In genomic region chr2:147855316-147855715, GRCh38 we compare ENCODE assay signal across 1 cellular context.
TF ChIP-seq lines count a peak whose summit lies in the region.

No MANE protein-coding gene starts in this region.

TF ChIP-seq in GM23338, 12 proteins besides CTCF, POLR2A, EP300 and RAD21 (continued from another document):
- TF ChIP-seq, protein P1, sequence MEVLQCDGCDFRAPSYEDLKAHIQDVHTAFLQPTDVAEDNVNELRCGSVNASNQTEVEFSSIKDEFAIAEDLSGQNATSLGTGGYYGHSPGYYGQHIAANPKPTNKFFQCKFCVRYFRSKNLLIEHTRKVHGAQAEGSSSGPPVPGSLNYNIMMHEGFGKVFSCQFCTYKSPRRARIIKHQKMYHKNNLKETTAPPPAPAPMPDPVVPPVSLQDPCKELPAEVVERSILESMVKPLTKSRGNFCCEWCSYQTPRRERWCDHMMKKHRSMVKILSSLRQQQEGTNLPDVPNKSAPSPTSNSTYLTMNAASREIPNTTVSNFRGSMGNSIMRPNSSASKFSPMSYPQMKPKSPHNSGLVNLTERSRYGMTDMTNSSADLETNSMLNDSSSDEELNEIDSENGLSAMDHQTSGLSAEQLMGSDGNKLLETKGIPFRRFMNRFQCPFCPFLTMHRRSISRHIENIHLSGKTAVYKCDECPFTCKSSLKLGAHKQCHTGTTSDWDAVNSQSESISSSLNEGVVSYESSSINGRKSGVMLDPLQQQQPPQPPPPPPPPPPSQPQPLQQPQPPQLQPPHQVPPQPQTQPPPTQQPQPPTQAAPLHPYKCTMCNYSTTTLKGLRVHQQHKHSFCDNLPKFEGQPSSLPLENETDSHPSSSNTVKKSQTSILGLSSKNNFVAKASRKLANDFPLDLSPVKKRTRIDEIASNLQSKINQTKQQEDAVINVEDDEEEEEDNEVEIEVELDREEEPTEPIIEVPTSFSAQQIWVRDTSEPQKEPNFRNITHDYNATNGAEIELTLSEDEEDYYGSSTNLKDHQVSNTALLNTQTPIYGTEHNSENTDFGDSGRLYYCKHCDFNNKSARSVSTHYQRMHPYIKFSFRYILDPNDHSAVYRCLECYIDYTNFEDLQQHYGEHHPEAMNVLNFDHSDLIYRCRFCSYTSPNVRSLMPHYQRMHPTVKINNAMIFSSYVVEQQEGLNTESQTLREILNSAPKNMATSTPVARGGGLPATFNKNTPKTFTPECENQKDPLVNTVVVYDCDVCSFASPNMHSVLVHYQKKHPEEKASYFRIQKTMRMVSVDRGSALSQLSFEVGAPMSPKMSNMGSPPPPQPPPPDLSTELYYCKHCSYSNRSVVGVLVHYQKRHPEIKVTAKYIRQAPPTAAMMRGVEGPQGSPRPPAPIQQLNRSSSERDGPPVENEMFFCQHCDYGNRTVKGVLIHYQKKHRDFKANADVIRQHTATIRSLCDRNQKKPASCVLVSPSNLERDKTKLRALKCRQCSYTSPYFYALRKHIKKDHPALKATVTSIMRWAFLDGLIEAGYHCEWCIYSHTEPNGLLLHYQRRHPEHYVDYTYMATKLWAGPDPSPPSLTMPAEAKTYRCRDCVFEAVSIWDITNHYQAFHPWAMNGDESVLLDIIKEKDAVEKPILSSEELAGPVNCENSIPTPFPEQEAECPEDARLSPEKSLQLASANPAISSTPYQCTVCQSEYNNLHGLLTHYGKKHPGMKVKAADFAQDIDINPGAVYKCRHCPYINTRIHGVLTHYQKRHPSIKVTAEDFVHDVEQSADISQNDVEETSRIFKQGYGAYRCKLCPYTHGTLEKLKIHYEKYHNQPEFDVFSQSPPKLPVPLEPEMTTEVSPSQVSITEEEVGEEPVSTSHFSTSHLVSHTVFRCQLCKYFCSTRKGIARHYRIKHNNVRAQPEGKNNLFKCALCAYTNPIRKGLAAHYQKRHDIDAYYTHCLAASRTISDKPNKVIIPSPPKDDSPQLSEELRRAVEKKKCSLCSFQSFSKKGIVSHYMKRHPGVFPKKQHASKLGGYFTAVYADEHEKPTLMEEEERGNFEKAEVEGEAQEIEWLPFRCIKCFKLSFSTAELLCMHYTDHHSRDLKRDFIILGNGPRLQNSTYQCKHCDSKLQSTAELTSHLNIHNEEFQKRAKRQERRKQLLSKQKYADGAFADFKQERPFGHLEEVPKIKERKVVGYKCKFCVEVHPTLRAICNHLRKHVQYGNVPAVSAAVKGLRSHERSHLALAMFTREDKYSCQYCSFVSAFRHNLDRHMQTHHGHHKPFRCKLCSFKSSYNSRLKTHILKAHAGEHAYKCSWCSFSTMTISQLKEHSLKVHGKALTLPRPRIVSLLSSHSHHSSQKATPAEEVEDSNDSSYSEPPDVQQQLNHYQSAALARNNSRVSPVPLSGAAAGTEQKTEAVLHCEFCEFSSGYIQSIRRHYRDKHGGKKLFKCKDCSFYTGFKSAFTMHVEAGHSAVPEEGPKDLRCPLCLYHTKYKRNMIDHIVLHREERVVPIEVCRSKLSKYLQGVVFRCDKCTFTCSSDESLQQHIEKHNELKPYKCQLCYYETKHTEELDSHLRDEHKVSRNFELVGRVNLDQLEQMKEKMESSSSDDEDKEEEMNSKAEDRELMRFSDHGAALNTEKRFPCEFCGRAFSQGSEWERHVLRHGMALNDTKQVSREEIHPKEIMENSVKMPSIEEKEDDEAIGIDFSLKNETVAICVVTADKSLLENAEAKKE (CRISPR knock-in tag; IDR thresholded peaks at IDR 0.05), result no peak
- no peak for TF ChIP-seq NANOG (IDR thresholded peaks at IDR 0.05; ENCODE audit: borderline replicate concordance)
